In the genomic region with DNA sequence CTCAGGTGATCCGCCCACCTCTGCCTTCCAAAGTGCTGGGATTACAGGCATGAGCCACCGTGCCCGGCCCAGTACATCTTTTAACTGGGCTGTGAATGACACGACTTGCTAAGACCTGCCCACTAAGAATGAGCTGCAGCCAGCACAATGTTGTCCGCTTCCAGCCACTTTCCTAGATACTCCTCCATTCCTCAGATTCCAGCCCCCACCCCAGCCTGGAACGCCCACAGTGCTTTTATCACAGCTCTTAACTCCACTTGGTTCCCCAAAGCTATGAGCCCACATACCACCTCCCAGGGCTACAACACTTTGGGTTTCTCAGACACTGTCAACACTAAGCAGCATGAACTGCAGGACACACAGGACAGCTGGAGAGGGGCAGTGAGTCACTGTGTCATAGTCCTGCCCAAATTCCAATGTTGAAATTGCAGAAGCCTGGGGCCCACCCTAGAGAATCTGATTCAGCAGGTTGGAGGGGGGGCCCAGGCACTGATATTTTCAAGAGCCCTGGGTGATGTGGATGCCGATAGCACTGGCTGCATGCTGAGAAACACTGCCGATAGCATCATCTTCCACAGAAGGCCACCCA, we compare ENCODE assay signal across 9 cellular contexts. TPM values are rescaled to one million over a fixed set of nuclear protein-coding genes. Genes with fewer than 3 reads are reported as not detected.
A peak's percentile ranks its signal among the peaks of the same experiment; 100 is the strongest.
DNase-seq lines count a peak whose midpoint lies in the region; ATAC-seq and TF ChIP-seq lines count a peak whose summit lies in the region.
"Had no signal": no experiment of that assay in that cellular context is flagged by ENCODE, and none has a peak within 500 bp of the region (broad histone marks: within the 10 kb centered on the region; RNA-seq: fewer than 3 reads in every experiment).

No MANE protein-coding gene starts in this region.

- TF ChIP-seq EP300 in sigmoid colon (IDR thresholded peaks at IDR 0.05): no peak

- H3K27ac ChIP-seq in PC-3 (ENCODE audit: low read length): peak overlapping the region; percentile 81
- peak overlapping the region; percentile 86 to 97 (median 92) for H3K27ac ChIP-seq in esophagus squamous epithelium
- peak overlapping the region in 1 of 4 donors; percentile 37 for H3K27ac ChIP-seq in sigmoid colon
- no peak overlapping the region for H3K27ac ChIP-seq in CD4-positive, alpha-beta T cell (ENCODE audit: low read depth, low read length)

- peak; percentile 10 for DNase-seq in GM10266 (ENCODE audit: extremely low spot score)
- DNase-seq in PC-3: peak; percentile 64
- no peak for DNase-seq in esophagus squamous epithelium (lab: John Stamatoyannopoulos, UW)
- peak; percentile 35 for DNase-seq in sigmoid colon
- no peak for DNase-seq in MG63
- no peak for DNase-seq in HK-2 (ENCODE audit: unreplicated experiment)
- DNase-seq in CD4-positive, alpha-beta T cell: no peak
- DNase-seq in kidney glomerular epithelial cell (lab: John Stamatoyannopoulos, UW): no peak

- H3F3A ChIP-seq in PC-3 (ENCODE audit: low read length, unreplicated experiment): no peaks in the 10 kb centered on the region

- TF ChIP-seq CTCF in GM10266 (IDR thresholded peaks at IDR 0.05; ENCODE audit: control insufficient read depth, insufficient read depth, low read depth, missing control alignments) (no peak), PC-3 (conservative IDR thresholded peaks at IDR 0.05; ENCODE audit: low read depth, low read length) (no peak), esophagus squamous epithelium (IDR thresholded peaks at IDR 0.05) (no peak), sigmoid colon (IDR thresholded peaks at IDR 0.05) (no peak)
- no peak for TF ChIP-seq CTCF in CD4-positive, alpha-beta T cell (IDR thresholded peaks at IDR 0.05)

- H2AFZ ChIP-seq in PC-3 (ENCODE audit: low read length): no peak overlapping the region

- H3K36me3 ChIP-seq in PC-3 (ENCODE audit: low read depth, low read length) (no peaks in the 10 kb centered on the region), esophagus squamous epithelium (no peaks in the 10 kb centered on the region), sigmoid colon (no peaks in the 10 kb centered on the region), MG63 (no peaks in the 10 kb centered on the region)

- H3K36me3 Mint-ChIP-seq in CD4-positive, alpha-beta T cell (ENCODE audit: low read depth): no peaks in the 10 kb centered on the region
- H3K36me3 Mint-ChIP-seq: naive thymus-derived CD8-positive, alpha-beta T cell had no signal

- H3K4me3 Mint-ChIP-seq in CD4-positive, alpha-beta T cell: no peak overlapping the region

- H3K27me3 Mint-ChIP-seq in CD4-positive, alpha-beta T cell: no peaks in the 10 kb centered on the region

- no peaks in the 10 kb centered on the region for H3K9me3 Mint-ChIP-seq in CD4-positive, alpha-beta T cell
- H3K9me3 Mint-ChIP-seq: naive thymus-derived CD8-positive, alpha-beta T cell had no signal

- H3K9ac ChIP-seq in PC-3 (ENCODE audit: low read length): peak overlapping the region; percentile 60; the same call in 1 of the 2 replicates

- ATAC-seq in PC-3: no peak
- no peak for ATAC-seq in CD4-positive, alpha-beta T cell (ENCODE audit: poor library complexity)
- ATAC-seq: naive thymus-derived CD8-positive, alpha-beta T cell had no signal

- WGBS in esophagus squamous epithelium, 2 donors: 39 to 42% methylated on average over 3 to 6 of the region's 8 CpGs
- 73 to 83% methylated on average over 8 of the region's 8 CpGs for WGBS in sigmoid colon, 2 donors

- no peaks in the 10 kb centered on the region for H3K79me2 ChIP-seq in PC-3 (ENCODE audit: low read length)

- H3K4me1 Mint-ChIP-seq in CD4-positive, alpha-beta T cell (ENCODE audit: low read depth): peaks cover 24% of the 10 kb centered on the region

- H3K9me3 ChIP-seq in PC-3 (ENCODE audit: low read length) (no peaks in the 10 kb centered on the region), esophagus squamous epithelium (no peaks in the 10 kb centered on the region), sigmoid colon (no peaks in the 10 kb centered on the region), MG63 (no peaks in the 10 kb centered on the region)
- no peaks in the 10 kb centered on the region for H3K9me3 ChIP-seq in CD4-positive, alpha-beta T cell (ENCODE audit: control insufficient read depth, low read length)

- no peaks in the 10 kb centered on the region for H3K27me3 ChIP-seq in PC-3 (ENCODE audit: low read length)
- H3K27me3 ChIP-seq in esophagus squamous epithelium: no peaks in the 10 kb centered on the region
- H3K27me3 ChIP-seq in sigmoid colon: no peaks in the 10 kb centered on the region
- H3K27me3 ChIP-seq in MG63: no peaks in the 10 kb centered on the region
- no peaks in the 10 kb centered on the region for H3K27me3 ChIP-seq in CD4-positive, alpha-beta T cell (ENCODE audit: control insufficient read depth, insufficient read depth, low read length)

- BruUV-seq in PC-3 (replicated peaks; lab: Mats Ljungman, UMichigan): TSS peak; percentile 83

- CTCF ChIA-PET in PC-3 (lab: Charles Lee): interaction anchor here (1.0 kb wide), 1 partner anchor 64 kb away, joined by 7 read pairs; no protein-coding TSS in a partner anchor
- CTCF ChIA-PET in CD4-positive, alpha-beta T cell (lab: Charles Lee): no interaction called here

- no peaks in the 10 kb centered on the region for H4K20me1 ChIP-seq in PC-3 (ENCODE audit: low read length)

- TF ChIP-seq POLR2A in esophagus squamous epithelium (IDR thresholded peaks at IDR 0.05) (no peak), sigmoid colon (IDR thresholded peaks at IDR 0.05) (no peak)

- peaks cover 55% of the 10 kb centered on the region for H3K4me1 ChIP-seq in PC-3 (ENCODE audit: insufficient read depth, low read length)
- H3K4me1 ChIP-seq in esophagus squamous epithelium: peaks cover 20 to 97% (median 35%) of the 10 kb centered on the region in 3 donors
- H3K4me1 ChIP-seq in sigmoid colon: no peaks in the 10 kb centered on the region

- POLR2A ChIA-PET in PC-3 (lab: Charles Lee; ENCODE audit: unreplicated experiment): interaction anchor here (1.0 kb wide), 2 partner anchors 64 to 66 kb away, joined by 3 to 6 read pairs; a partner anchor contains a TSS
- POLR2A ChIA-PET in CD4-positive, alpha-beta T cell (lab: Charles Lee): no interaction called here

- no peak overlapping the region for H3K27ac Mint-ChIP-seq in CD4-positive, alpha-beta T cell

- intact Hi-C loops in PC-3 (cut with micrococcal nuclease): loop anchor here (5.0 kb wide), 1 partner anchor 279 kb away; a partner anchor contains a TSS
- intact Hi-C loops in esophagus squamous epithelium (cut with DNase I): no loop called here
- intact Hi-C loops in sigmoid colon (cut with DNase I): no loop called here
- intact Hi-C loops in CD4-positive, alpha-beta T cell (cut with DNase I, micrococcal nuclease): loop anchor here (10.0 kb wide), 2 partner anchors 176 to 276 kb away; a partner anchor contains a TSS

- no peaks in the 10 kb centered on the region for H3K9me2 ChIP-seq in PC-3 (replicated peaks; ENCODE audit: low read length)

- H3K4me2 ChIP-seq in PC-3 (ENCODE audit: low read length): peak overlapping the region; percentile 85

- H3K4me3 ChIP-seq in PC-3 (ENCODE audit: low read length): no peak overlapping the region
- H3K4me3 ChIP-seq in esophagus squamous epithelium: peak overlapping the region; percentile 14 to 54 (median 28)
- H3K4me3 ChIP-seq in sigmoid colon: no peak overlapping the region
- H3K4me3 ChIP-seq in MG63: no peak overlapping the region

RNA-seq across cellular contexts. Expression of a gene that starts 58.0 kb away (rescaled TPM):
- total RNA-seq in PC-3 (2014; rRNA removed) (62.2 and 62.9 TPM in 2 replicates), esophagus squamous epithelium (10 to 100 TPM; 37.0 to 64.7 (median 52.1) TPM), sigmoid colon (10 to 100 TPM; 32.9 to 37.8 (median 33.9) TPM)
- polyA plus RNA-seq in sigmoid colon: 10 to 100 TPM; 23.7 to 29.4 (median 28.4) TPM
- total RNA-seq in MG63 (2014; rRNA removed; shearing (Covaris generic); ENCODE audit: low replicate concordance): 27.3 and 46.5 TPM in 2 replicates
- total RNA-seq in CD4-positive, alpha-beta T cell: 10 to 100 TPM; 26.5 to 28.3 TPM

Comparison
In these comparisons a context has a peak if more than half of its experiments do, and no peak if none do; other contexts are left out.
1. DNase-seq: peak in GM10266 (single experiment), PC-3 (single experiment) and sigmoid colon (single experiment); none in esophagus squamous epithelium (single experiment), MG63 (single experiment), HK-2 (single experiment), CD4-positive, alpha-beta T cell (0 of 10) and kidney glomerular epithelial cell (single experiment).
2. H3K4me3 ChIP-seq: peak in esophagus squamous epithelium (4 of 4); none in PC-3 (single experiment), sigmoid colon (0 of 4) and MG63 (single experiment).
3. intact Hi-C loops: an anchor here in PC-3 (5.0 kb wide) and CD4-positive, alpha-beta T cell (10.0 kb wide); none called in esophagus squamous epithelium and sigmoid colon.